Comparison of ENCODE assay signal across 9 cellular contexts in genomic region chr3:45988100-45988761, GRCh38. TPM values are rescaled to one million over a fixed set of nuclear protein-coding genes. Genes with fewer than 3 reads are reported as not detected.
DNase-seq lines count a peak whose midpoint lies in the region; ATAC-seq and TF ChIP-seq lines count a peak whose summit lies in the region.
"Had no signal": no experiment of that assay in that cellular context is flagged by ENCODE, and none has a peak within 500 bp of the region (broad histone marks: within the 10 kb centered on the region; RNA-seq: fewer than 3 reads in every experiment).

No MANE protein-coding gene starts in this region.

- H3K9me3 ChIP-seq in right cardiac atrium (ENCODE audit: control insufficient read depth, low read length) (no peaks in the 10 kb centered on the region), spleen (no peaks in the 10 kb centered on the region)

- H3K4me3 Mint-ChIP-seq in activated T-helper 1 cell treated with anti-CD3 and anti-CD28 coated beads, Interleukin-12 subunit alpha, Interleukin-12 subunit beta, Interleukin-2, Interleukin-4 antibody, amounts not matched to agents 30 ng/mL and 10 ng/mL and 1 ng/mL, durations not matched to agents 14 hours and 24 hours and 36 hours, result no peak overlapping the region

- H3K36me3 ChIP-seq in spleen, result peaks cover 0 to 34% (median 18%) of the 10 kb centered on the region in 6 donors

- H3K27me3 ChIP-seq in right cardiac atrium (ENCODE audit: control insufficient read depth, insufficient read depth), result no peaks in the 10 kb centered on the region
- no peaks in the 10 kb centered on the region for H3K27me3 ChIP-seq in spleen (replicated peaks in 1 of 7)

- intact Hi-C loops in activated T-helper 1 cell treated with anti-CD3 and anti-CD28 coated beads, Interleukin-12 subunit alpha, Interleukin-12 subunit beta, Interleukin-2, Interleukin-4 antibody, amounts not matched to agents 30 ng/mL and 10 ng/mL and 1 ng/mL, durations not matched to agents 14 hours and 24 hours and 36 hours (cut with micrococcal nuclease), result no loop called here
- intact Hi-C loops in right cardiac atrium (cut with DNase I), result no loop called here
- intact Hi-C loops in spleen (cut with DNase I; ENCODE audit: low total_unique reads), result no loop called here

- H3K4me1 ChIP-seq in right cardiac atrium (ENCODE audit: control insufficient read depth, insufficient read depth, low read length) (peaks cover 48% of the 10 kb centered on the region), spleen (peaks cover 27 to 96% (median 53%) of the 10 kb centered on the region in 6 donors)

- H3K27ac ChIP-seq in right cardiac atrium (ENCODE audit: low read length) (peak overlapping the region; percentile 99), spleen (peak overlapping the region in 6 of 8 donors; percentile 37 to 64 (median 52))

- DNase-seq in HT1080 (ENCODE audit: low read depth), result peak; percentile 9
- no peak for DNase-seq in activated T-helper 1 cell treated with anti-CD3 and anti-CD28 coated beads, Interleukin-12 subunit alpha, Interleukin-12 subunit beta, Interleukin-2, Interleukin-4 antibody, amounts not matched to agents 30 ng/mL and 10 ng/mL and 1 ng/mL, durations not matched to agents 14 hours and 24 hours and 36 hours (ENCODE audit: low spot score)
- DNase-seq in right cardiac atrium, result peak in 2 of 3 donors; percentile 54 to 65
- no peak for DNase-seq in spleen
- no peak for DNase-seq in activated effector memory CD4-positive, alpha-beta T cell treated with anti-CD3 and anti-CD28 coated beads, Interleukin-2, amount 50 U/mL, for 16 hours
- no peak for DNase-seq in T1000 (lab: John Stamatoyannopoulos, UW)
- DNase-seq: NCI-H526 treated with DMSO at 0.1 percent for 48 hours had no signal

- H3K27me3 Mint-ChIP-seq in activated T-helper 1 cell treated with anti-CD3 and anti-CD28 coated beads, Interleukin-12 subunit alpha, Interleukin-12 subunit beta, Interleukin-2, Interleukin-4 antibody, amounts not matched to agents 30 ng/mL and 10 ng/mL and 1 ng/mL, durations not matched to agents 14 hours and 24 hours and 36 hours (ENCODE audit: insufficient read depth), result no peaks in the 10 kb centered on the region

- H3K36me3 Mint-ChIP-seq in activated T-helper 1 cell treated with anti-CD3 and anti-CD28 coated beads, Interleukin-12 subunit alpha, Interleukin-12 subunit beta, Interleukin-2, Interleukin-4 antibody, amounts not matched to agents 30 ng/mL and 10 ng/mL and 1 ng/mL, durations not matched to agents 14 hours and 24 hours and 36 hours (ENCODE audit: low read depth), result peaks cover 66% of the 10 kb centered on the region

- no peaks in the 10 kb centered on the region for H3K9me3 Mint-ChIP-seq in activated T-helper 1 cell treated with anti-CD3 and anti-CD28 coated beads, Interleukin-12 subunit alpha, Interleukin-12 subunit beta, Interleukin-2, Interleukin-4 antibody, amounts not matched to agents 30 ng/mL and 10 ng/mL and 1 ng/mL, durations not matched to agents 14 hours and 24 hours and 36 hours

- WGBS in right cardiac atrium, result 50% methylated on average over 6 of the region's 6 CpGs
- 49 to 80% (median 62%) methylated on average over 6 of the region's 6 CpGs for WGBS in spleen, 5 donors

- no peak for TF ChIP-seq POLR2A in spleen (IDR thresholded peaks at IDR 0.05)

- ATAC-seq in right cardiac atrium (no peak), HG02759 (IDR thresholded peaks at IDR 0.05; ENCODE audit: unreplicated experiment) (no peak), HG03571 (IDR thresholded peaks at IDR 0.05; ENCODE audit: unreplicated experiment) (no peak)

- H3K4me1 Mint-ChIP-seq in activated T-helper 1 cell treated with anti-CD3 and anti-CD28 coated beads, Interleukin-12 subunit alpha, Interleukin-12 subunit beta, Interleukin-2, Interleukin-4 antibody, amounts not matched to agents 30 ng/mL and 10 ng/mL and 1 ng/mL, durations not matched to agents 14 hours and 24 hours and 36 hours (ENCODE audit: low read depth), result peaks cover 92% of the 10 kb centered on the region

- no peak overlapping the region for H3K4me3 ChIP-seq in right cardiac atrium (ENCODE audit: low read length)
- H3K4me3 ChIP-seq in spleen, result no peak overlapping the region

- TF ChIP-seq CTCF in spleen (IDR thresholded peaks at IDR 0.05 in 8 of 11, conservative IDR thresholded peaks at IDR 0.05 in 3 of 11), result no peak

- H3K27ac Mint-ChIP-seq in activated T-helper 1 cell treated with anti-CD3 and anti-CD28 coated beads, Interleukin-12 subunit alpha, Interleukin-12 subunit beta, Interleukin-2, Interleukin-4 antibody, amounts not matched to agents 30 ng/mL and 10 ng/mL and 1 ng/mL, durations not matched to agents 14 hours and 24 hours and 36 hours, result peak overlapping the region; percentile 61

RNA-seq across cellular contexts. Expression of gene FYCO1, which starts 7.4 kb away (rescaled TPM):
- 7.9 and 10.3 TPM in 2 replicates for total RNA-seq in HT1080 (2014; rRNA removed; shearing (Covaris generic))
- polyA plus RNA-seq in HT1080 (2015; cell fraction: cytosol; rRNA removed), result 9.4 and 12.1 TPM in 2 replicates
- 23.0 and 23.2 TPM in 2 replicates for polyA plus RNA-seq in HT1080 (2015; cell fraction: nucleus; rRNA removed)
- total RNA-seq in activated T-helper 1 cell treated with anti-CD3 and anti-CD28 coated beads, Interleukin-12 subunit alpha, Interleukin-12 subunit beta, Interleukin-2, Interleukin-4 antibody, amounts not matched to agents 30 ng/mL and 10 ng/mL and 1 ng/mL, durations not matched to agents 14 hours and 24 hours and 36 hours, result 16.1 and 16.3 TPM in 2 replicates
- total RNA-seq in right cardiac atrium (100 to 1,000 TPM in 2 of 4 donors, 10 to 100 TPM in 2; 75.8 to 114 (median 97.0) TPM), spleen (10 to 100 TPM; 22.9 to 40.1 (median 34.3) TPM)
- polyA plus RNA-seq in right cardiac atrium (62.7 TPM), spleen (1 to 10 TPM; 5.2 to 7.9 (median 5.7) TPM)

RNA-seq across cellular contexts. Expression of gene XCR1, which starts 39.1 kb away (rescaled TPM):
- not detected in 2 replicates for total RNA-seq in HT1080 (2014; rRNA removed; shearing (Covaris generic))
- 0.07 TPM in 1 of 2 replicates, not detected in the other for polyA plus RNA-seq in HT1080 (2015; cell fraction: cytosol; rRNA removed)
- polyA plus RNA-seq in HT1080 (2015; cell fraction: nucleus; rRNA removed), result not detected in 2 replicates
- 0.05 and 0.08 TPM in 2 replicates for total RNA-seq in activated T-helper 1 cell treated with anti-CD3 and anti-CD28 coated beads, Interleukin-12 subunit alpha, Interleukin-12 subunit beta, Interleukin-2, Interleukin-4 antibody, amounts not matched to agents 30 ng/mL and 10 ng/mL and 1 ng/mL, durations not matched to agents 14 hours and 24 hours and 36 hours
- total RNA-seq in right cardiac atrium (under 1 TPM in 1 of 4 donors, not detected in 3; 0.06 TPM), spleen (1 to 10 TPM in 6 of 7 donors, under 1 TPM in 1; 0.42 to 7.3 (median 4.7) TPM)
- polyA plus RNA-seq in right cardiac atrium (not detected), spleen (under 1 TPM; 0.06 to 0.26 (median 0.17) TPM)

RNA-seq across cellular contexts. Expression of gene CXCR6, which starts 45.0 kb away (rescaled TPM):
- total RNA-seq in HT1080 (2014; rRNA removed; shearing (Covaris generic)), result not detected in 2 replicates
- polyA plus RNA-seq in HT1080 (2015; cell fraction: cytosol; rRNA removed), result not detected in 2 replicates
- not detected in 2 replicates for polyA plus RNA-seq in HT1080 (2015; cell fraction: nucleus; rRNA removed)
- 27.2 and 27.9 TPM in 2 replicates for total RNA-seq in activated T-helper 1 cell treated with anti-CD3 and anti-CD28 coated beads, Interleukin-12 subunit alpha, Interleukin-12 subunit beta, Interleukin-2, Interleukin-4 antibody, amounts not matched to agents 30 ng/mL and 10 ng/mL and 1 ng/mL, durations not matched to agents 14 hours and 24 hours and 36 hours
- total RNA-seq in right cardiac atrium, result under 1 TPM in 3 of 4 donors, not detected in 1; 0.33 to 0.53 (median 0.46) TPM
- 0.18 TPM for polyA plus RNA-seq in right cardiac atrium
- 10 to 100 TPM in 5 of 7 donors, 1 to 10 TPM in 2; 6.6 to 35.3 (median 16.0) TPM for total RNA-seq in spleen
- 1 to 10 TPM; 2.5 to 3.7 (median 2.6) TPM for polyA plus RNA-seq in spleen

Comparison
In these comparisons a context has a peak if more than half of its experiments do, and no peak if none do; other contexts are left out.
1. DNase-seq: peak in HT1080 (single experiment) and right cardiac atrium (2 of 3); none in activated T-helper 1 cell treated with anti-CD3 and anti-CD28 coated beads, Interleukin-12 subunit alpha, Interleukin-12 subunit beta, Interleukin-2, Interleukin-4 antibody, amounts not matched to agents 30 ng/mL and 10 ng/mL and 1 ng/mL, durations not matched to agents 14 hours and 24 hours and 36 hours (single experiment), spleen (single experiment), activated effector memory CD4-positive, alpha-beta T cell treated with anti-CD3 and anti-CD28 coated beads, Interleukin-2, amount 50 U/mL, for 16 hours (single experiment) and T1000 (single experiment).